Comparison of ENCODE assay signal across 13 cellular contexts in the genomic region with DNA sequence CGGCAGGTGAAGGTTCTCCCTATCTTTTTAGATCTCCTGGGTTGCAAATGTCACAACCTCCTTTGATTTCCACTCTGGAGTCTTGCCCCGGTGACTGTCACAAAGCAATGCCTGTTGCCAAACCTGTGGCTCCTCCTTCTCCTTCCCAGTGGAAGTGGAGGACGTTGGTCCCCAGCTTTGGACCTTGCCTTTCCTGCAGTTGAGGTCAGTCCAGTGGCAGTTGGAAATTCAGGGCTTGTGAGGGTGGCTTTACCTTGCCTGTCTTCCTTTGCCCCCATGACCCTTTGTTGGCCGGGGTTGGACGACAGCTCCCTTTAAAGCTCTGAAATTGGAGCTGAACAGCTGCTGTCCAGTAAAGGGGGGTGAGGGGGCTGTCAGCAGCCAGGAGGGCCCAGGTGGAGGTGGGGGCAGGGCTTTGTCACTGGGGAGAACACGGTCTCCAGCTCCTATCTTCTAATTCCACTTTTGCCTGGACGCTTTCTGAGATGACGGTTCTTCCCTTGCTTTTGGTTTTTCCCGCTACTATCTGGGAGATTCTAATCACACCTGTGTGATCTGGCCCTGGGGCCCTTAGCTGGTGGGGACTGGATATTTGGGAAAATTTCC. TPM values are rescaled to one million over a fixed set of nuclear protein-coding genes. Genes with fewer than 3 reads are reported as not detected.
DNase-seq lines count a peak whose midpoint lies in the region; ATAC-seq, FAIRE-seq and TF ChIP-seq lines count a peak whose summit lies in the region.
"Had no signal": no experiment of that assay in that cellular context is flagged by ENCODE, and none has a peak within 500 bp of the region (broad histone marks: within the 10 kb centered on the region; RNA-seq: fewer than 3 reads in every experiment).

No MANE protein-coding gene starts in this region.

- no peak overlapping the region for H3K27ac Mint-ChIP-seq in glutamatergic neuron (ENCODE audit: unreplicated experiment)
- H3K27ac Mint-ChIP-seq: HFFc6 had no signal

- no peak for ATAC-seq in HG03457 (IDR thresholded peaks at IDR 0.05; ENCODE audit: unreplicated experiment)

- no peak for TF ChIP-seq CTCF in glutamatergic neuron (IDR thresholded peaks at IDR 0.05; ENCODE audit: partially characterized antibody, unreplicated experiment)

- peak overlapping the region; percentile 2 for H3K27ac ChIP-seq in muscle layer of duodenum (ENCODE audit: low read length)
- H3K27ac ChIP-seq: neutrophil had no signal

- peak overlapping the region; percentile 49 for H3K4me3 Mint-ChIP-seq in glutamatergic neuron (ENCODE audit: unreplicated experiment)
- H3K4me3 Mint-ChIP-seq: HFFc6 had no signal

- peaks cover 0 to 2% of the 10 kb centered on the region in 2 donors for H3K4me1 ChIP-seq in muscle layer of duodenum (ENCODE audit: control insufficient read depth in 1 of 2, insufficient read depth in 2 of 2, low read length in 2 of 2)

- no peak overlapping the region for H3K4me3 ChIP-seq in muscle layer of duodenum (ENCODE audit: low read depth in 1 of 2, low read length in 2 of 2)

- no peaks in the 10 kb centered on the region for H3K27me3 ChIP-seq in muscle layer of duodenum (ENCODE audit: low read depth, low read length)

- peak; percentile 16 for DNase-seq in NCI-H146 (lab: John Stamatoyannopoulos, UW)
- DNase-seq in NCI-H146 treated with DMSO at 0.1 percent for 48 hours (lab: John Stamatoyannopoulos, UW; ENCODE audit: unreplicated experiment), result no peak
- no peak for DNase-seq in glutamatergic neuron
- peak; percentile 36 for DNase-seq in urothelium cell line (ENCODE audit: low spot score)
- no peak for DNase-seq in NCI-H1048 (lab: John Stamatoyannopoulos, UW)
- DNase-seq in stimulated activated CD4-positive, alpha-beta T cell treated with anti-CD3 and anti-CD28 coated beads, Interleukin-15, amount 100 ng/mL, for 24 hours, result no peak
- DNase-seq: activated CD4-positive, alpha-beta T cell treated with anti-CD3 and anti-CD28 coated beads for 1 hour; HFFc6; stimulated activated CD4-positive, alpha-beta T cell treated with anti-CD3 and anti-CD28 coated beads, Interleukin-2, amount 100 ng/mL, for 48 hours had no signal

- peaks cover 5% of the 10 kb centered on the region for H3K9me3 Mint-ChIP-seq in glutamatergic neuron (ENCODE audit: unreplicated experiment)
- H3K9me3 Mint-ChIP-seq: HFFc6 had no signal

- no peak for FAIRE-seq in urothelium cell line (lab: Jason Lieb, UNC)
- FAIRE-seq: A204.1 had no signal

- H3K36me3 Mint-ChIP-seq in glutamatergic neuron (ENCODE audit: unreplicated experiment), result no peaks in the 10 kb centered on the region

- H3K36me3 ChIP-seq in muscle layer of duodenum (ENCODE audit: control insufficient read depth in 1 of 2, insufficient read depth in 2 of 2, low read length in 2 of 2), result no peaks in the 10 kb centered on the region
- H3K36me3 ChIP-seq: neutrophil had no signal

- peaks cover 17% of the 10 kb centered on the region for H3K4me1 Mint-ChIP-seq in glutamatergic neuron (ENCODE audit: low read depth, unreplicated experiment)

- H3K9me3 ChIP-seq in muscle layer of duodenum (ENCODE audit: control insufficient read depth in 1 of 2, low read length in 2 of 2), result no peaks in the 10 kb centered on the region
- H3K9me3 ChIP-seq: neutrophil had no signal

- H3K27me3 Mint-ChIP-seq in glutamatergic neuron (ENCODE audit: unreplicated experiment), result peaks cover 6% of the 10 kb centered on the region

RNA-seq across cellular contexts. Expression of a gene that starts 4.1 kb away (rescaled TPM):
- 3.8 TPM for total RNA-seq in glutamatergic neuron (ENCODE audit: unreplicated experiment)

Comparison
In these comparisons a context has a peak if more than half of its experiments do, and no peak if none do; other contexts are left out.
1. DNase-seq: peak in NCI-H146 (single experiment) and urothelium cell line (single experiment); none in NCI-H146 treated with DMSO at 0.1 percent for 48 hours (single experiment), glutamatergic neuron (single experiment), NCI-H1048 (single experiment) and stimulated activated CD4-positive, alpha-beta T cell treated with anti-CD3 and anti-CD28 coated beads, Interleukin-15, amount 100 ng/mL, for 24 hours (single experiment).